In the genomic region with DNA sequence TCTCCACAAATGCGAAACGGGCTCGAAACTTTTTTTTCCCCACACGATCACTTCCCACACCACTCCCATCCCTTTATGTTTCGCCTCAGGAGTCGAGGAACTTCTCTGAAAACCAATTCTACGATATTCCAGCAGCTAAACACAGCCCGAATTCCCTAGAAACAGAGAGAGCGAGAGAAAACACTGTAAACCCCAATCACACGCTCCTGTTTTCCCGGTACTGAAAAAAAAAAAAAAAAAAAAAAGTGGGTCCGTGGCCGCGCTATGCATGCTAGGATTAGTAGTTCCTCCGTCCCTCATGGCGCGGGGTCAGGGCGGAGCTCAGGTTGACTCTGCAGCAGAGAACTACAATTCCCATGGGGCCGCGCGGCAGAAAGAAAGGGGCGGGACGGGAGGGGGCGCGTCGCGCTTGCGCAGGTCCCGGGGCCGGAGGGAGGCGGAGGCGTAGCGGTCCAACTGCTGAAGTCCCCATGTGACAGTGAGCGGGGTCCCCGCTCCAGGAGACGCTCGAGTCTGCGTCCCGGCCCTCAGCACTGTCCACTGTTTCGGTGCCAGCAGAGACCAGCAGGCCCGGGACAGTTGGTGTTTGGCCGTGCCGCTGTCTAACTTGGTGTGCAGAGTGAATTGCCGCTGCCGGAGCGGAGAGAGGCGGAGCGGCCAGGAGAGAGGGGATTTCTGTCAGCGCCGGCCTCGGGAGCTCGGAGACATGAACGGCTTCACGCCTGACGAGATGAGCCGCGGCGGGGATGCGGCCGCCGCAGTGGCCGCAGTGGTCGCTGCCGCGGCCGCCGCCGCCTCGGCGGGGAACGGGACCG, we compare ENCODE assay signal across 1 cellular context.
TF ChIP-seq lines count a peak whose summit lies in the region.

SAP30 (plus strand) TSS at position 478 of the 815 bp plus-strand sequence; CDS start at position 707, 229 bp downstream.

TF ChIP-seq in HepG2, 621 proteins besides CTCF, POLR2A, EP300 and RAD21 (continued from another document and continues in another):
- 0 out of 2 replicates have a peak, but pooled peaks have one; percentile 30 for TF ChIP-seq ZIK1 (CRISPR knock-in tag; IDR thresholded peaks at IDR 0.05; ENCODE audit: borderline replicate concordance, low read depth)
- peak; percentile 73 for TF ChIP-seq JARID2 (CRISPR knock-in tag; IDR thresholded peaks at IDR 0.05; ENCODE audit: insufficient replicate concordance)
- TF ChIP-seq HNRNPLL (IDR thresholded peaks at IDR 0.05; ENCODE audit: low read depth, low read length, poor library complexity, severe bottlenecking): peak; percentile 82
- 0 out of 2 replicates have a peak, but pooled peaks have one; percentile 16 for TF ChIP-seq TMF1 (CRISPR knock-in tag; IDR thresholded peaks at IDR 0.05; ENCODE audit: low read depth)
- peak; percentile 76; the same call in 1 of the 2 replicates for TF ChIP-seq ZSCAN9 (CRISPR knock-in tag; IDR thresholded peaks at IDR 0.05; ENCODE audit: borderline replicate concordance)
- TF ChIP-seq USF2 (IDR thresholded peaks at IDR 0.05; ENCODE audit: low read depth, low read length): no peak
- TF ChIP-seq USF2 (CRISPR knock-in tag; IDR thresholded peaks at IDR 0.05; ENCODE audit: borderline replicate concordance): peak; percentile 64; the same call in 1 of the 2 replicates
- no peak for TF ChIP-seq SALL2 (CRISPR knock-in tag; IDR thresholded peaks at IDR 0.05)
- TF ChIP-seq NFE2 (CRISPR knock-in tag; IDR thresholded peaks at IDR 0.05): no peak
- TF ChIP-seq PITX1 (CRISPR knock-in tag; IDR thresholded peaks at IDR 0.05): peak; percentile 45; the same call in 1 of the 2 replicates
- TF ChIP-seq ZNF232 (CRISPR knock-in tag; IDR thresholded peaks at IDR 0.05; ENCODE audit: borderline replicate concordance): peak; percentile 31; the same call in 1 of the 2 replicates
- TF ChIP-seq, protein P1, sequence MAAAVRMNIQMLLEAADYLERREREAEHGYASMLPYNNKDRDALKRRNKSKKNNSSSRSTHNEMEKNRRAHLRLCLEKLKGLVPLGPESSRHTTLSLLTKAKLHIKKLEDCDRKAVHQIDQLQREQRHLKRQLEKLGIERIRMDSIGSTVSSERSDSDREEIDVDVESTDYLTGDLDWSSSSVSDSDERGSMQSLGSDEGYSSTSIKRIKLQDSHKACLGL (CRISPR knock-in tag; IDR thresholded peaks at IDR 0.05): peak; percentile 75; the same call in 1 of the 2 replicates
- TF ChIP-seq ZNF3 (CRISPR knock-in tag; IDR thresholded peaks at IDR 0.05): no peak
- TF ChIP-seq SAP130 (CRISPR knock-in tag; IDR thresholded peaks at IDR 0.05; ENCODE audit: low read depth): peak; percentile 96
- TF ChIP-seq CBFB (CRISPR knock-in tag; IDR thresholded peaks at IDR 0.05): no peak; the same call in 1 of the 2 replicates
- 0 out of 2 replicates have a peak, but pooled peaks have one; percentile 20 for TF ChIP-seq FOXP4 (CRISPR knock-in tag; IDR thresholded peaks at IDR 0.05)
- TF ChIP-seq ATF5 (CRISPR knock-in tag; IDR thresholded peaks at IDR 0.05; ENCODE audit: low read depth): no peak
- TF ChIP-seq MED8 (CRISPR knock-in tag; IDR thresholded peaks at IDR 0.05; ENCODE audit: insufficient replicate concordance): peak; percentile 22
- TF ChIP-seq AGO1 (IDR thresholded peaks at IDR 0.05; ENCODE audit: low read depth, low read length, poor library complexity, severe bottlenecking): peak; percentile 55
- TF ChIP-seq, protein P2, sequence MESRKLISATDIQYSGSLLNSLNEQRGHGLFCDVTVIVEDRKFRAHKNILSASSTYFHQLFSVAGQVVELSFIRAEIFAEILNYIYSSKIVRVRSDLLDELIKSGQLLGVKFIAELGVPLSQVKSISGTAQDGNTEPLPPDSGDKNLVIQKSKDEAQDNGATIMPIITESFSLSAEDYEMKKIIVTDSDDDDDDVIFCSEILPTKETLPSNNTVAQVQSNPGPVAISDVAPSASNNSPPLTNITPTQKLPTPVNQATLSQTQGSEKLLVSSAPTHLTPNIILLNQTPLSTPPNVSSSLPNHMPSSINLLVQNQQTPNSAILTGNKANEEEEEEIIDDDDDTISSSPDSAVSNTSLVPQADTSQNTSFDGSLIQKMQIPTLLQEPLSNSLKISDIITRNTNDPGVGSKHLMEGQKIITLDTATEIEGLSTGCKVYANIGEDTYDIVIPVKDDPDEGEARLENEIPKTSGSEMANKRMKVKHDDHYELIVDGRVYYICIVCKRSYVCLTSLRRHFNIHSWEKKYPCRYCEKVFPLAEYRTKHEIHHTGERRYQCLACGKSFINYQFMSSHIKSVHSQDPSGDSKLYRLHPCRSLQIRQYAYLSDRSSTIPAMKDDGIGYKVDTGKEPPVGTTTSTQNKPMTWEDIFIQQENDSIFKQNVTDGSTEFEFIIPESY (CRISPR knock-in tag; IDR thresholded peaks at IDR 0.05): 0 out of 2 replicates have a peak, but pooled peaks have one; percentile 10
- 0 out of 2 replicates have a peak, but pooled peaks have one; percentile 55 for TF ChIP-seq CSRNP1 (CRISPR knock-in tag; IDR thresholded peaks at IDR 0.05)
- TF ChIP-seq NR0B2 (CRISPR knock-in tag; IDR thresholded peaks at IDR 0.05): peak; percentile 64; the same call in 1 of the 2 replicates
- 0 out of 2 replicates have a peak, but pooled peaks have one; percentile 39 for TF ChIP-seq KLF9 (CRISPR knock-in tag; IDR thresholded peaks at IDR 0.05; ENCODE audit: low read depth)
- TF ChIP-seq UBTF (CRISPR knock-in tag; IDR thresholded peaks at IDR 0.05): peak; percentile 79
- peak; percentile 85 for TF ChIP-seq GABPB1 (CRISPR knock-in tag; IDR thresholded peaks at IDR 0.05)
- TF ChIP-seq KDM2A (CRISPR knock-in tag; IDR thresholded peaks at IDR 0.05; ENCODE audit: borderline replicate concordance, low read depth): peak; percentile 84; the same call in 1 of the 2 replicates
- TF ChIP-seq KDM3A (CRISPR knock-in tag; IDR thresholded peaks at IDR 0.05; ENCODE audit: low read depth): 0 out of 2 replicates have a peak, but pooled peaks have one; percentile 32
- no peak for TF ChIP-seq SMAD1 (CRISPR knock-in tag; IDR thresholded peaks at IDR 0.05; ENCODE audit: borderline replicate concordance, low read depth)
- peak; percentile 88 for TF ChIP-seq HCFC1 (IDR thresholded peaks at IDR 0.05; ENCODE audit: low read depth, low read length)
- peak; percentile 82 for TF ChIP-seq MXD4 (CRISPR knock-in tag; IDR thresholded peaks at IDR 0.05)
- TF ChIP-seq, protein P3, sequence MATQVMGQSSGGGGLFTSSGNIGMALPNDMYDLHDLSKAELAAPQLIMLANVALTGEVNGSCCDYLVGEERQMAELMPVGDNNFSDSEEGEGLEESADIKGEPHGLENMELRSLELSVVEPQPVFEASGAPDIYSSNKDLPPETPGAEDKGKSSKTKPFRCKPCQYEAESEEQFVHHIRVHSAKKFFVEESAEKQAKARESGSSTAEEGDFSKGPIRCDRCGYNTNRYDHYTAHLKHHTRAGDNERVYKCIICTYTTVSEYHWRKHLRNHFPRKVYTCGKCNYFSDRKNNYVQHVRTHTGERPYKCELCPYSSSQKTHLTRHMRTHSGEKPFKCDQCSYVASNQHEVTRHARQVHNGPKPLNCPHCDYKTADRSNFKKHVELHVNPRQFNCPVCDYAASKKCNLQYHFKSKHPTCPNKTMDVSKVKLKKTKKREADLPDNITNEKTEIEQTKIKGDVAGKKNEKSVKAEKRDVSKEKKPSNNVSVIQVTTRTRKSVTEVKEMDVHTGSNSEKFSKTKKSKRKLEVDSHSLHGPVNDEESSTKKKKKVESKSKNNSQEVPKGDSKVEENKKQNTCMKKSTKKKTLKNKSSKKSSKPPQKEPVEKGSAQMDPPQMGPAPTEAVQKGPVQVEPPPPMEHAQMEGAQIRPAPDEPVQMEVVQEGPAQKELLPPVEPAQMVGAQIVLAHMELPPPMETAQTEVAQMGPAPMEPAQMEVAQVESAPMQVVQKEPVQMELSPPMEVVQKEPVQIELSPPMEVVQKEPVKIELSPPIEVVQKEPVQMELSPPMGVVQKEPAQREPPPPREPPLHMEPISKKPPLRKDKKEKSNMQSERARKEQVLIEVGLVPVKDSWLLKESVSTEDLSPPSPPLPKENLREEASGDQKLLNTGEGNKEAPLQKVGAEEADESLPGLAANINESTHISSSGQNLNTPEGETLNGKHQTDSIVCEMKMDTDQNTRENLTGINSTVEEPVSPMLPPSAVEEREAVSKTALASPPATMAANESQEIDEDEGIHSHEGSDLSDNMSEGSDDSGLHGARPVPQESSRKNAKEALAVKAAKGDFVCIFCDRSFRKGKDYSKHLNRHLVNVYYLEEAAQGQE (IDR thresholded peaks at IDR 0.05; ENCODE audit: borderline replicate concordance in 1 of 2, low read depth in 1 of 2, low read length in 2 of 2): peak; percentile 11 to 80; a peak in 3 of 4 replicates
- peak; percentile 49 for TF ChIP-seq ZBTB7B (CRISPR knock-in tag; IDR thresholded peaks at IDR 0.05)
- peak; percentile 60; the same call in 1 of the 2 replicates for TF ChIP-seq ZGPAT (CRISPR knock-in tag; IDR thresholded peaks at IDR 0.05)
- peak; percentile 23; the same call in 1 of the 2 replicates for TF ChIP-seq ZNF652 (CRISPR knock-in tag; IDR thresholded peaks at IDR 0.05; ENCODE audit: borderline replicate concordance, low read depth)
